In the genomic region with DNA sequence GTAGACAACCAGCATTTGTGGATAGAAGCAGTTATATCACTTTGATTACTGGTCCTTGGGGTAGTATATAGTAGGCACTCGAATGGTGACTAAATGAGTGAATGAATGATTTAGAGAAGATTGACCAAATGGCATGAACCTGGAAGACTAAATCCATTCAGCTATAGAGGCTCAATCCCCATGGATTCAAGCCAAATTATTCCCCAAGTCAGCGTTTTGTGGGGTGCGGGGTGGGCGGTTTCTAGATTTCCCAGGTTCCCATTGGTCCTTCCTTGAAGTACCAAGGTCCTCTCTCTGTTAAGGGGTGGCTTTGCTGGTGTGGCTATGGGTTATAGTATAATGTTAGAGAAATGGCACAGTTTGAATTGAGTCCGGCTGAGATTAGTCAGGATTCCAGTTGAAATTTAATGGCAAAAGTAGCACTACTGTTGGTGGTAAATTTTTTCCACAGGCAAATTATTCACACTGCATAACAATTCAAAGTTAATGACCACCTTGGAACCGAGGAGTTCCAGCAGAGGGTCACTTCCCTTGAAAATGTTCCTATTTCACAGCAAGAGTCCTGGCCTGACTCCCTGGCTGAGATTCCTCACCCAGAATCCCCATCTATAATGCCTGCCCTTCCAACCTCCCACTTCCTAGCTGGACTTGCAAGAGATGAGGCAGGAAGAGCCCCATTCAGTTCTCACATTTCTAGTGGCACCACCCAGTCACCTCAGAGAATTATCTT, we compare ENCODE assay signal across 25 cellular contexts. TPM values are rescaled to one million over a fixed set of nuclear protein-coding genes. Genes with fewer than 3 reads are reported as not detected.
"Had no signal": no experiment of that assay in that cellular context is flagged by ENCODE, and none has a peak within 500 bp of the region (broad histone marks: within the 10 kb centered on the region; RNA-seq: fewer than 3 reads in every experiment).

No MANE protein-coding gene starts in this region.

- ATAC-seq: natural killer cell; psoas muscle; sciatic nerve; stimulated activated effector memory CD8-positive, alpha-beta T cell treated with anti-CD3 and anti-CD28 coated beads, Interleukin-12 subunit alpha, Interleukin-12 subunit beta, amount 100 ng/mL, for 72 hours had no signal

- H3K27ac ChIP-seq: left ventricle myocardium inferior, neural progenitor cell, neutrophil, parathyroid adenoma, psoas muscle, right atrium auricular region, skin epidermis, tibial nerve, uterus had no signal

- H3K9ac ChIP-seq: neural progenitor cell, parathyroid adenoma had no signal

- H3K27me3 ChIP-seq: neural progenitor cell, neutrophil, right atrium auricular region, tibial nerve, uterus had no signal

- DNase-seq: islet precursor cell; left ventricle myocardium inferior; mesendoderm; naive B cell; natural killer cell; nephron progenitor cell; occipital lobe; psoas muscle; stimulated activated CD4-positive, alpha-beta T cell treated with anti-CD3 and anti-CD28 coated beads, Interleukin-12 subunit alpha, Interleukin-12 subunit beta, amount 100 ng/mL, for 4 hours; stimulated activated CD4-positive, alpha-beta T cell treated with anti-CD3 and anti-CD28 coated beads, Interleukin-15, amount 100 ng/mL, for 24 hours; stimulated activated CD4-positive, alpha-beta T cell treated with anti-CD3 and anti-CD28 coated beads, Interleukin-2, amount 100 ng/mL, for 24 hours; stimulated activated CD4-positive, alpha-beta T cell treated with anti-CD3 and anti-CD28 coated beads, Interleukin-4, amount 100 ng/mL, for 24 hours; stimulated activated naive CD4-positive, alpha-beta T cell; uterus had no signal

- H3K4me1 ChIP-seq: parathyroid adenoma, uterus had no signal

- H3K36me3 ChIP-seq: neural progenitor cell, uterus had no signal

- H3K4me3 ChIP-seq: left ventricle myocardium inferior, lung, neural progenitor cell, psoas muscle, right atrium auricular region, skin epidermis, tibial nerve, uterus had no signal

- H3K9me3 ChIP-seq: left ventricle myocardium inferior, neutrophil, psoas muscle, right atrium auricular region, tibial nerve, uterus had no signal

- H3K4me2 ChIP-seq: neural progenitor cell had no signal

RNA-seq across cellular contexts. Expression of gene TMEM100, which starts 55.9 kb away (rescaled TPM):
- total RNA-seq: kidney epithelial cell, mononuclear cell, natural killer cell had no signal
